In genomic region chr2:86039178-86039962, GRCh38 we compare ENCODE assay signal across 13 cellular contexts.
DNase-seq lines count a peak whose midpoint lies in the region; ATAC-seq, FAIRE-seq and TF ChIP-seq lines count a peak whose summit lies in the region.
"Had no signal": no experiment of that assay in that cellular context is flagged by ENCODE, and none has a peak within 500 bp of the region (broad histone marks: within the 10 kb centered on the region; RNA-seq: fewer than 3 reads in every experiment).

No MANE protein-coding gene starts in this region.

- H3K36me3 ChIP-seq in kidney (ENCODE audit: control insufficient read depth in 1 of 2, insufficient read depth in 2 of 2, low read length in 2 of 2) (peaks cover 16 to 33% of the 10 kb centered on the region in 2 donors), colonic mucosa (no peaks in the 10 kb centered on the region)

- H3K27me3 Mint-ChIP-seq in activated CD4-positive, alpha-beta T cell treated with anti-CD3 and anti-CD28 coated beads, Interleukin-2, amount 10 ng/mL, durations not matched to agents 7 days and 5 days: no peaks in the 10 kb centered on the region
- H3K27me3 Mint-ChIP-seq in T-helper 17 cell: no peaks in the 10 kb centered on the region
- H3K27me3 Mint-ChIP-seq in stimulated activated naive B cell treated with anti-CD40 and anti-IgM and Interleukin-4, amounts not matched to agents 10 μg/mL and 1 μg/mL and 100 μg/mL, for 72 hours: no peaks in the 10 kb centered on the region

- H3K4me3 Mint-ChIP-seq in activated CD4-positive, alpha-beta T cell treated with anti-CD3 and anti-CD28 coated beads, Interleukin-2, amount 10 ng/mL, durations not matched to agents 7 days and 5 days: no peak overlapping the region
- no peak overlapping the region for H3K4me3 Mint-ChIP-seq in T-helper 17 cell
- H3K4me3 Mint-ChIP-seq in stimulated activated naive B cell treated with anti-CD40 and anti-IgM and Interleukin-4, amounts not matched to agents 10 μg/mL and 1 μg/mL and 100 μg/mL, for 72 hours: no peak overlapping the region

- H3K9ac ChIP-seq in kidney (ENCODE audit: low read length in 2 of 2) (peak overlapping the region in 1 of 2 donors; percentile 2), colonic mucosa (ENCODE audit: low read depth in 2 of 2, low read length in 2 of 2) (no peak overlapping the region)

- no peaks in the 10 kb centered on the region for H3K27me3 ChIP-seq in colonic mucosa

- H3K9me3 Mint-ChIP-seq in activated CD4-positive, alpha-beta T cell treated with anti-CD3 and anti-CD28 coated beads, Interleukin-2, amount 10 ng/mL, durations not matched to agents 7 days and 5 days: no peaks in the 10 kb centered on the region
- H3K9me3 Mint-ChIP-seq in stimulated activated naive B cell treated with anti-CD40 and anti-IgM and Interleukin-4, amounts not matched to agents 10 μg/mL and 1 μg/mL and 100 μg/mL, for 72 hours: no peaks in the 10 kb centered on the region

- H3K36me3 Mint-ChIP-seq in activated CD4-positive, alpha-beta T cell treated with anti-CD3 and anti-CD28 coated beads, Interleukin-2, amount 10 ng/mL, durations not matched to agents 7 days and 5 days (ENCODE audit: low read depth): peaks cover 54% of the 10 kb centered on the region
- peaks cover 6% of the 10 kb centered on the region for H3K36me3 Mint-ChIP-seq in T-helper 17 cell (ENCODE audit: low read depth)
- peaks cover 44 to 80% of the 10 kb centered on the region in 2 donors for H3K36me3 Mint-ChIP-seq in stimulated activated naive B cell treated with anti-CD40 and anti-IgM and Interleukin-4, amounts not matched to agents 10 μg/mL and 1 μg/mL and 100 μg/mL, for 72 hours

- H3K9me3 ChIP-seq in T-helper 17 cell (ENCODE audit: control insufficient read depth, low read length, poor library complexity, severe bottlenecking) (no peaks in the 10 kb centered on the region), kidney (ENCODE audit: control insufficient read depth in 1 of 2, low read length in 2 of 2) (no peaks in the 10 kb centered on the region), colonic mucosa (no peaks in the 10 kb centered on the region)

- peak overlapping the region; percentile 92 to 94 for H3K27ac ChIP-seq in kidney (ENCODE audit: low read depth in 2 of 2, low read length in 2 of 2)
- H3K27ac ChIP-seq in colonic mucosa: no peak overlapping the region
- H3K27ac ChIP-seq: VCaP had no signal

- TF ChIP-seq CTCF in kidney (IDR thresholded peaks at IDR 0.05; ENCODE audit: borderline replicate concordance, extremely low read depth, insufficient read depth) (no peak), colonic mucosa (IDR thresholded peaks at IDR 0.05) (no peak)

- no peak for FAIRE-seq in kidney (lab: Jason Lieb, UNC)
- FAIRE-seq: HTR-8/SVneo had no signal

- ATAC-seq in T-helper 17 cell (no peak), GM18502 (IDR thresholded peaks at IDR 0.05; ENCODE audit: poor library complexity, unreplicated experiment) (no peak)
- ATAC-seq in stimulated activated naive B cell treated with anti-CD40 and anti-IgM and Interleukin-4, amounts not matched to agents 10 μg/mL and 1 μg/mL and 100 μg/mL, for 72 hours (replicated peaks): no peak

- H3K4me1 ChIP-seq in kidney (ENCODE audit: control insufficient read depth in 1 of 2, insufficient read depth in 1 of 2, low read depth in 1 of 2, low read length in 2 of 2) (peaks cover 37 to 38% of the 10 kb centered on the region in 2 donors), colonic mucosa (peaks cover 6% of the 10 kb centered on the region)

- peaks cover 82% of the 10 kb centered on the region for H3K4me1 Mint-ChIP-seq in activated CD4-positive, alpha-beta T cell treated with anti-CD3 and anti-CD28 coated beads, Interleukin-2, amount 10 ng/mL, durations not matched to agents 7 days and 5 days
- peaks cover 59% of the 10 kb centered on the region for H3K4me1 Mint-ChIP-seq in T-helper 17 cell
- H3K4me1 Mint-ChIP-seq in stimulated activated naive B cell treated with anti-CD40 and anti-IgM and Interleukin-4, amounts not matched to agents 10 μg/mL and 1 μg/mL and 100 μg/mL, for 72 hours: peaks cover 53 to 63% of the 10 kb centered on the region in 2 donors

- peak overlapping the region; percentile 99 for H3K27ac Mint-ChIP-seq in activated CD4-positive, alpha-beta T cell treated with anti-CD3 and anti-CD28 coated beads, Interleukin-2, amount 10 ng/mL, durations not matched to agents 7 days and 5 days
- H3K27ac Mint-ChIP-seq in T-helper 17 cell: peak overlapping the region; percentile 98
- H3K27ac Mint-ChIP-seq in stimulated activated naive B cell treated with anti-CD40 and anti-IgM and Interleukin-4, amounts not matched to agents 10 μg/mL and 1 μg/mL and 100 μg/mL, for 72 hours: peak overlapping the region; percentile 98

- CTCF ChIA-PET in activated CD4-positive, alpha-beta T cell treated with anti-CD3 and anti-CD28 coated beads, Interleukin-2, amount 10 ng/mL, durations not matched to agents 7 days and 5 days (lab: Charles Lee): interaction anchor here (0.6 to 1.2 kb wide), 6 partner anchors 11 to 389 kb away, joined by 3 to 4 read pairs (median 3); no protein-coding TSS in a partner anchor

- intact Hi-C loops in kidney (cut with DNase I): no loop called here
- intact Hi-C loops in colonic mucosa (cut with DNase I): no loop called here

- POLR2A ChIA-PET in activated CD4-positive, alpha-beta T cell treated with anti-CD3 and anti-CD28 coated beads, Interleukin-2, amount 10 ng/mL, durations not matched to agents 7 days and 5 days (lab: Charles Lee): no interaction called here

- H3K4me3 ChIP-seq in kidney (ENCODE audit: low read length in 2 of 2) (no peak overlapping the region), colonic mucosa (no peak overlapping the region)

- no peak for DNase-seq in activated CD4-positive, alpha-beta T cell treated with anti-CD3 and anti-CD28 coated beads, Interleukin-2, amount 10 ng/mL, durations not matched to agents 7 days and 5 days
- no peak for DNase-seq in activated CD4-positive, alpha-beta T cell treated with anti-CD3 and anti-CD28 coated beads, Interleukin-2, amount 50 U/mL, for 48 hours
- DNase-seq in T-helper 17 cell: no peak
- no peak for DNase-seq in kidney
- DNase-seq in stimulated activated naive B cell treated with anti-CD40 and anti-IgM and Interleukin-4, amounts not matched to agents 10 μg/mL and 1 μg/mL and 100 μg/mL, for 72 hours: no peak
- DNase-seq in colonic mucosa: no peak
- DNase-seq in stimulated activated CD4-positive, alpha-beta T cell treated with anti-CD3 and anti-CD28 coated beads, Interleukin-12 subunit alpha, Interleukin-12 subunit beta, amount 100 ng/mL, for 4 hours: no peak
- DNase-seq: effector CD8-positive, alpha-beta T cell; mesendoderm; NCI-H2029 treated with DMSO at 0.1 percent for 48 hours had no signal
